Comparison of ENCODE assay signal across 12 cellular contexts in the genomic region with DNA sequence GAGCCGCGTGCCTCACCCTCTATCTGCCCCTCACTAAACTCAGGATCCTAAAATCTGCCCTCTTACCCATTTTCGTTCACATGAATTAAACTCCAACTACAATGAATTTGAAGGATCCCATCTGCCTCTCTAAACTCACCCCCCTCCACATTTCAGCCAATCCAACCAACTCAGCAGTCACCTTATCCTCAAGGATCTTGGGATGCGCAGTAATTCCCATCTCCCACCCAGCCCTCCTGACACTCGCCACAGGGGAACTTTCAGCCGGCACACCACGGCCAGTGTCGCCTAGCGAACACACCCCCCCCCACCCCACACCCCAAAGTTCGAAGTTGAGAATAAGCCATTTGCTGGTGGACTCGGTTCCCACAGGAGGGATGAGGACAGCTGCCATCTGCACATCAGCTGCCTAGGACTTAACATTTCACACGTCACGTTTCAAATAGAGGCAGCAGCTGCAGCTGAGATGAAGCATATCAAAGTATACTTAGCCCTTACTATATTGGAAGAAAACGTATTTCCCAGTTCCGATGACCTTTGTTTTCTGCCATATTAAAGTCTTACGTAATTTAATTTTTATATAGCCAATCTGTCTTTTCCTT. TPM values are rescaled to one million over a fixed set of nuclear protein-coding genes. Genes with fewer than 3 reads are reported as not detected.
DNase-seq lines count a peak whose midpoint lies in the region; ATAC-seq and TF ChIP-seq lines count a peak whose summit lies in the region.
"Had no signal": no experiment of that assay in that cellular context is flagged by ENCODE, and none has a peak within 500 bp of the region (broad histone marks: within the 10 kb centered on the region; RNA-seq: fewer than 3 reads in every experiment).

No MANE protein-coding gene starts in this region.

- H3K9ac ChIP-seq in DND-41 (ENCODE audit: low read depth, low read length) (no peak overlapping the region), skeletal muscle satellite cell (ENCODE audit: low read depth, low read length) (peak overlapping the region; percentile 30)

- peaks cover 43% of the 10 kb centered on the region for H3K4me1 ChIP-seq in DND-41 (ENCODE audit: insufficient read depth, low read length)
- peaks cover 66% of the 10 kb centered on the region for H3K4me1 ChIP-seq in skeletal muscle satellite cell (ENCODE audit: control insufficient read depth, insufficient read depth, low read length)

- TF ChIP-seq CTCF in DND-41 (IDR thresholded peaks at IDR 0.05; ENCODE audit: borderline replicate concordance, extremely low read depth, low read length, poor library complexity, severe bottlenecking) (no peak), endothelial cell (IDR thresholded peaks at IDR 0.05; ENCODE audit: unreplicated experiment) (no peak)

- no peaks in the 10 kb centered on the region for H3K79me2 ChIP-seq in DND-41 (ENCODE audit: insufficient read depth, low read length)

- no peak overlapping the region for H3K4me3 ChIP-seq in DND-41 (ENCODE audit: low read depth in 1 of 2, low read length in 2 of 2)
- no peak overlapping the region for H3K4me3 ChIP-seq in skeletal muscle satellite cell (ENCODE audit: low read length)

- H3K27ac Mint-ChIP-seq in endothelial cell (ENCODE audit: unreplicated experiment), result peak overlapping the region; percentile 23
- H3K27ac Mint-ChIP-seq: activated CD8-positive, alpha-beta memory T cell treated with anti-CD3 and anti-CD28 coated beads, Interleukin-2, amount 10 ng/mL, durations not matched to agents 7 days and 5 days had no signal

- H3K9me3 Mint-ChIP-seq in endothelial cell (ENCODE audit: unreplicated experiment), result no peaks in the 10 kb centered on the region

- 0 out of 2 replicates have a peak overlapping the region, but pooled peaks have one; percentile 9 for H3K27ac ChIP-seq in DND-41 (ENCODE audit: low read length)

- no peaks in the 10 kb centered on the region for H4K20me1 ChIP-seq in DND-41 (ENCODE audit: insufficient read depth, low read length)

- H3K27me3 ChIP-seq in DND-41 (ENCODE audit: insufficient read depth, low read length, poor library complexity) (no peaks in the 10 kb centered on the region), skeletal muscle satellite cell (ENCODE audit: control insufficient read depth, insufficient read depth, low read length) (no peaks in the 10 kb centered on the region)

- no peaks in the 10 kb centered on the region for H3K9me3 ChIP-seq in DND-41 (ENCODE audit: insufficient read depth, low read length, severe bottlenecking)
- no peaks in the 10 kb centered on the region for H3K9me3 ChIP-seq in skeletal muscle satellite cell (replicated peaks; ENCODE audit: low read length)

- peaks cover 13% of the 10 kb centered on the region for H3K27me3 Mint-ChIP-seq in endothelial cell (ENCODE audit: unreplicated experiment)
- H3K27me3 Mint-ChIP-seq: activated CD8-positive, alpha-beta memory T cell treated with anti-CD3 and anti-CD28 coated beads, Interleukin-2, amount 10 ng/mL, durations not matched to agents 7 days and 5 days had no signal

- ATAC-seq in DND-41 (ENCODE audit: insufficient read depth, low read depth) (no peak), GM18858 (IDR thresholded peaks at IDR 0.05; ENCODE audit: unreplicated experiment) (no peak), HG03460 (IDR thresholded peaks at IDR 0.05; ENCODE audit: unreplicated experiment) (no peak)
- ATAC-seq: activated CD8-positive, alpha-beta memory T cell treated with anti-CD3 and anti-CD28 coated beads, Interleukin-2, amount 10 ng/mL, durations not matched to agents 7 days and 5 days had no signal

- peaks cover 38% of the 10 kb centered on the region for H3K36me3 Mint-ChIP-seq in endothelial cell (ENCODE audit: low read depth, unreplicated experiment)

- DNase-seq in DND-41, result no peak
- peak; percentile 63 for DNase-seq in NCI-H510A (lab: John Stamatoyannopoulos, UW)
- no peak for DNase-seq in endothelial cell (ENCODE audit: low spot score)
- DNase-seq in Ammon's horn (ENCODE audit: low spot score), result no peak
- no peak for DNase-seq in medulla oblongata (ENCODE audit: extremely low spot score)
- DNase-seq: activated CD8-positive, alpha-beta memory T cell treated with anti-CD3 and anti-CD28 coated beads, Interleukin-2, amount 10 ng/mL, durations not matched to agents 7 days and 5 days; aorta; erythroblast; NCI-H748 treated with DMSO at 0.1 percent for 48 hours had no signal

- no peak overlapping the region for H3K4me2 ChIP-seq in DND-41 (ENCODE audit: insufficient read depth, low read length)
- H3K4me2 ChIP-seq in skeletal muscle satellite cell (ENCODE audit: low read length), result no peak overlapping the region

- H3K4me1 Mint-ChIP-seq in endothelial cell (ENCODE audit: unreplicated experiment), result peaks cover 55% of the 10 kb centered on the region

- peak overlapping the region; percentile 58 for H3K4me3 Mint-ChIP-seq in endothelial cell (ENCODE audit: unreplicated experiment)
- H3K4me3 Mint-ChIP-seq: activated CD8-positive, alpha-beta memory T cell treated with anti-CD3 and anti-CD28 coated beads, Interleukin-2, amount 10 ng/mL, durations not matched to agents 7 days and 5 days had no signal

- no peak overlapping the region for H2AFZ ChIP-seq in DND-41 (ENCODE audit: low read depth, low read length)

- H3K36me3 ChIP-seq in DND-41 (ENCODE audit: insufficient read depth, low read length) (peaks cover 38% of the 10 kb centered on the region), skeletal muscle satellite cell (ENCODE audit: insufficient read depth, low read length) (peaks cover 62% of the 10 kb centered on the region)

RNA-seq across cellular contexts. Expression of a gene that starts 8.7 kb away (rescaled TPM):
- total RNA-seq in endothelial cell (ENCODE audit: unreplicated experiment), result 1.6 TPM
- 0.76 and 0.87 TPM in 2 replicates for total RNA-seq in skeletal muscle satellite cell (2012; rRNA removed)

RNA-seq across cellular contexts. Expression of a gene that starts 44.5 kb away (rescaled TPM):
- total RNA-seq in endothelial cell (ENCODE audit: unreplicated experiment), result 0.36 TPM
- total RNA-seq in skeletal muscle satellite cell (2012; rRNA removed), result 37.0 and 48.7 TPM in 2 replicates
